In genomic region chr17:17981330-17981729, GRCh38 we compare ENCODE assay signal across 1 cellular context.
TF ChIP-seq lines count a peak whose summit lies in the region.

No MANE protein-coding gene starts in this region.

TF ChIP-seq in H1, 55 proteins besides CTCF, POLR2A, EP300 and RAD21:
- TF ChIP-seq KDM5A (IDR thresholded peaks at IDR 0.05; ENCODE audit: low read length) (no peak), JUN (IDR thresholded peaks at IDR 0.05; ENCODE audit: low read depth, low read length) (no peak), E2F6 (IDR thresholded peaks at IDR 0.05) (no peak), ATF2 (IDR thresholded peaks at IDR 0.05; ENCODE audit: low read length) (no peak), SP1 (IDR thresholded peaks at IDR 0.05; ENCODE audit: low read depth, low read length) (no peak), SIRT6 (IDR thresholded peaks at IDR 0.05; ENCODE audit: low read length) (no peak), BCL11A (IDR thresholded peaks at IDR 0.05; ENCODE audit: low read depth in 2 of 2, low read length in 2 of 2) (no peak), FOSL1 (IDR thresholded peaks at IDR 0.05; ENCODE audit: insufficient read depth, low read depth, low read length) (no peak), EZH2 (IDR thresholded peaks at IDR 0.05; ENCODE audit: low read depth, low read length, severe bottlenecking) (no peak), CHD2 (IDR thresholded peaks at IDR 0.05; ENCODE audit: low read length) (no peak), TCF12 (IDR thresholded peaks at IDR 0.05; ENCODE audit: low read depth, low read length) (no peak), CHD7 (IDR thresholded peaks at IDR 0.05; ENCODE audit: insufficient replicate concordance, low read length) (no peak), ZNF274 (IDR thresholded peaks at IDR 0.05; ENCODE audit: borderline replicate concordance, extremely low read depth, low read length) (no peak), TAF1 (IDR thresholded peaks at IDR 0.05; ENCODE audit: low read depth, low read length) (no peak), ASH2L (IDR thresholded peaks at IDR 0.05; ENCODE audit: low read length) (no peak), GABPA (IDR thresholded peaks at IDR 0.05; ENCODE audit: borderline replicate concordance, insufficient read depth, low read length) (no peak), TEAD4 (IDR thresholded peaks at IDR 0.05; ENCODE audit: low read depth, low read length) (no peak), CREB1 (IDR thresholded peaks at IDR 0.05) (no peak), RBBP5 (IDR thresholded peaks at IDR 0.05; ENCODE audit: borderline replicate concordance, low read depth, low read length) (no peak), YY1 (IDR thresholded peaks at IDR 0.05; ENCODE audit: low read depth, low read length) (no peak)
